ENCODE assay signal across 1 cellular context in the genomic region with DNA sequence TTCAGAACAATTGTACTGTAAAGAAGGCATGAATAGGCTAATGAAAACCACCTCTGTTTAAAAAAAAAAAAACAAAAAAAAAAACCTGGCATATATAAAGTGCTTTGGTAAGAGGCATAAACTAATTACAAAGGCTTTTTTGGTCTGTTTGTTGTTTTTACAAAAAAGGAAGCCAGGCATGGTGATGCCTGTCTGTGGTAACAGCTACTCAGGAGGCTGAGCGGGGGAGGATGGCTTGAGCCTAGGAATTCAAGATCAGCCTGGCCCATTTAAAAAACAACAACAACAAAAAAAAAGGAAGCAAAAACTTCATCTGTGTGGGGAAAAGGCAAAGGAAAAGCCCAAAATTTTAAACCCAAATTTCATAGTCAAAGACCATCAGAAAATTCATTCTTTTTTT.
TF ChIP-seq lines count a peak whose summit lies in the region.

No MANE protein-coding gene starts in this region.

TF ChIP-seq in WTC11, 78 proteins besides CTCF, POLR2A, EP300 and RAD21 (continued from another document):
- TF ChIP-seq, protein P1, sequence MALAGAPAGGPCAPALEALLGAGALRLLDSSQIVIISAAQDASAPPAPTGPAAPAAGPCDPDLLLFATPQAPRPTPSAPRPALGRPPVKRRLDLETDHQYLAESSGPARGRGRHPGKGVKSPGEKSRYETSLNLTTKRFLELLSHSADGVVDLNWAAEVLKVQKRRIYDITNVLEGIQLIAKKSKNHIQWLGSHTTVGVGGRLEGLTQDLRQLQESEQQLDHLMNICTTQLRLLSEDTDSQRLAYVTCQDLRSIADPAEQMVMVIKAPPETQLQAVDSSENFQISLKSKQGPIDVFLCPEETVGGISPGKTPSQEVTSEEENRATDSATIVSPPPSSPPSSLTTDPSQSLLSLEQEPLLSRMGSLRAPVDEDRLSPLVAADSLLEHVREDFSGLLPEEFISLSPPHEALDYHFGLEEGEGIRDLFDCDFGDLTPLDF (CRISPR knock-in tag; IDR thresholded peaks at IDR 0.05), result no peak
- TF ChIP-seq, protein P2, sequence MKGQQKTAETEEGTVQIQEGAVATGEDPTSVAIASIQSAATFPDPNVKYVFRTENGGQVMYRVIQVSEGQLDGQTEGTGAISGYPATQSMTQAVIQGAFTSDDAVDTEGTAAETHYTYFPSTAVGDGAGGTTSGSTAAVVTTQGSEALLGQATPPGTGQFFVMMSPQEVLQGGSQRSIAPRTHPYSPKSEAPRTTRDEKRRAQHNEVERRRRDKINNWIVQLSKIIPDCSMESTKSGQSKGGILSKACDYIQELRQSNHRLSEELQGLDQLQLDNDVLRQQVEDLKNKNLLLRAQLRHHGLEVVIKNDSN (CRISPR knock-in tag; IDR thresholded peaks at IDR 0.05), result no peak
- TF ChIP-seq, protein P3, sequence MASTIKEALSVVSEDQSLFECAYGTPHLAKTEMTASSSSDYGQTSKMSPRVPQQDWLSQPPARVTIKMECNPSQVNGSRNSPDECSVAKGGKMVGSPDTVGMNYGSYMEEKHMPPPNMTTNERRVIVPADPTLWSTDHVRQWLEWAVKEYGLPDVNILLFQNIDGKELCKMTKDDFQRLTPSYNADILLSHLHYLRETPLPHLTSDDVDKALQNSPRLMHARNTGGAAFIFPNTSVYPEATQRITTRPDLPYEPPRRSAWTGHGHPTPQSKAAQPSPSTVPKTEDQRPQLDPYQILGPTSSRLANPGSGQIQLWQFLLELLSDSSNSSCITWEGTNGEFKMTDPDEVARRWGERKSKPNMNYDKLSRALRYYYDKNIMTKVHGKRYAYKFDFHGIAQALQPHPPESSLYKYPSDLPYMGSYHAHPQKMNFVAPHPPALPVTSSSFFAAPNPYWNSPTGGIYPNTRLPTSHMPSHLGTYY (CRISPR knock-in tag; IDR thresholded peaks at IDR 0.05), result no peak
- no peak for TF ChIP-seq NR2C2 (CRISPR knock-in tag; IDR thresholded peaks at IDR 0.05)
- TF ChIP-seq RORB (CRISPR knock-in tag; IDR thresholded peaks at IDR 0.05), result no peak
- TF ChIP-seq, protein P4, sequence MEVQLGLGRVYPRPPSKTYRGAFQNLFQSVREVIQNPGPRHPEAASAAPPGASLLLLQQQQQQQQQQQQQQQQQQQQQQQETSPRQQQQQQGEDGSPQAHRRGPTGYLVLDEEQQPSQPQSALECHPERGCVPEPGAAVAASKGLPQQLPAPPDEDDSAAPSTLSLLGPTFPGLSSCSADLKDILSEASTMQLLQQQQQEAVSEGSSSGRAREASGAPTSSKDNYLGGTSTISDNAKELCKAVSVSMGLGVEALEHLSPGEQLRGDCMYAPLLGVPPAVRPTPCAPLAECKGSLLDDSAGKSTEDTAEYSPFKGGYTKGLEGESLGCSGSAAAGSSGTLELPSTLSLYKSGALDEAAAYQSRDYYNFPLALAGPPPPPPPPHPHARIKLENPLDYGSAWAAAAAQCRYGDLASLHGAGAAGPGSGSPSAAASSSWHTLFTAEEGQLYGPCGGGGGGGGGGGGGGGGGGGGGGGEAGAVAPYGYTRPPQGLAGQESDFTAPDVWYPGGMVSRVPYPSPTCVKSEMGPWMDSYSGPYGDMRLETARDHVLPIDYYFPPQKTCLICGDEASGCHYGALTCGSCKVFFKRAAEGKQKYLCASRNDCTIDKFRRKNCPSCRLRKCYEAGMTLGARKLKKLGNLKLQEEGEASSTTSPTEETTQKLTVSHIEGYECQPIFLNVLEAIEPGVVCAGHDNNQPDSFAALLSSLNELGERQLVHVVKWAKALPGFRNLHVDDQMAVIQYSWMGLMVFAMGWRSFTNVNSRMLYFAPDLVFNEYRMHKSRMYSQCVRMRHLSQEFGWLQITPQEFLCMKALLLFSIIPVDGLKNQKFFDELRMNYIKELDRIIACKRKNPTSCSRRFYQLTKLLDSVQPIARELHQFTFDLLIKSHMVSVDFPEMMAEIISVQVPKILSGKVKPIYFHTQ (CRISPR knock-in tag; IDR thresholded peaks at IDR 0.05), result no peak
- TF ChIP-seq, protein P5, sequence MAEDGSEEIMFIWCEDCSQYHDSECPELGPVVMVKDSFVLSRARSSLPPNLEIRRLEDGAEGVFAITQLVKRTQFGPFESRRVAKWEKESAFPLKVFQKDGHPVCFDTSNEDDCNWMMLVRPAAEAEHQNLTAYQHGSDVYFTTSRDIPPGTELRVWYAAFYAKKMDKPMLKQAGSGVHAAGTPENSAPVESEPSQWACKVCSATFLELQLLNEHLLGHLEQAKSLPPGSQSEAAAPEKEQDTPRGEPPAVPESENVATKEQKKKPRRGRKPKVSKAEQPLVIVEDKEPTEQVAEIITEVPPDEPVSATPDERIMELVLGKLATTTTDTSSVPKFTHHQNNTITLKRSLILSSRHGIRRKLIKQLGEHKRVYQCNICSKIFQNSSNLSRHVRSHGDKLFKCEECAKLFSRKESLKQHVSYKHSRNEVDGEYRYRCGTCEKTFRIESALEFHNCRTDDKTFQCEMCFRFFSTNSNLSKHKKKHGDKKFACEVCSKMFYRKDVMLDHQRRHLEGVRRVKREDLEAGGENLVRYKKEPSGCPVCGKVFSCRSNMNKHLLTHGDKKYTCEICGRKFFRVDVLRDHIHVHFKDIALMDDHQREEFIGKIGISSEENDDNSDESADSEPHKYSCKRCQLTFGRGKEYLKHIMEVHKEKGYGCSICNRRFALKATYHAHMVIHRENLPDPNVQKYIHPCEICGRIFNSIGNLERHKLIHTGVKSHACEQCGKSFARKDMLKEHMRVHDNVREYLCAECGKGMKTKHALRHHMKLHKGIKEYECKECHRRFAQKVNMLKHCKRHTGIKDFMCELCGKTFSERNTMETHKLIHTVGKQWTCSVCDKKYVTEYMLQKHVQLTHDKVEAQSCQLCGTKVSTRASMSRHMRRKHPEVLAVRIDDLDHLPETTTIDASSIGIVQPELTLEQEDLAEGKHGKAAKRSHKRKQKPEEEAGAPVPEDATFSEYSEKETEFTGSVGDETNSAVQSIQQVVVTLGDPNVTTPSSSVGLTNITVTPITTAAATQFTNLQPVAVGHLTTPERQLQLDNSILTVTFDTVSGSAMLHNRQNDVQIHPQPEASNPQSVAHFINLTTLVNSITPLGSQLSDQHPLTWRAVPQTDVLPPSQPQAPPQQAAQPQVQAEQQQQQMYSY (CRISPR knock-in tag; IDR thresholded peaks at IDR 0.05), result no peak
- no peak for TF ChIP-seq TEAD1 (CRISPR knock-in tag; IDR thresholded peaks at IDR 0.05)
- TF ChIP-seq, protein P6, sequence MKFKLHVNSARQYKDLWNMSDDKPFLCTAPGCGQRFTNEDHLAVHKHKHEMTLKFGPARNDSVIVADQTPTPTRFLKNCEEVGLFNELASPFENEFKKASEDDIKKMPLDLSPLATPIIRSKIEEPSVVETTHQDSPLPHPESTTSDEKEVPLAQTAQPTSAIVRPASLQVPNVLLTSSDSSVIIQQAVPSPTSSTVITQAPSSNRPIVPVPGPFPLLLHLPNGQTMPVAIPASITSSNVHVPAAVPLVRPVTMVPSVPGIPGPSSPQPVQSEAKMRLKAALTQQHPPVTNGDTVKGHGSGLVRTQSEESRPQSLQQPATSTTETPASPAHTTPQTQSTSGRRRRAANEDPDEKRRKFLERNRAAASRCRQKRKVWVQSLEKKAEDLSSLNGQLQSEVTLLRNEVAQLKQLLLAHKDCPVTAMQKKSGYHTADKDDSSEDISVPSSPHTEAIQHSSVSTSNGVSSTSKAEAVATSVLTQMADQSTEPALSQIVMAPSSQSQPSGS (CRISPR knock-in tag; IDR thresholded peaks at IDR 0.05; ENCODE audit: borderline replicate concordance, low read depth), result no peak
- no peak for TF ChIP-seq SP1 (CRISPR knock-in tag; conservative IDR thresholded peaks at IDR 0.05)
- TF ChIP-seq, protein P7, sequence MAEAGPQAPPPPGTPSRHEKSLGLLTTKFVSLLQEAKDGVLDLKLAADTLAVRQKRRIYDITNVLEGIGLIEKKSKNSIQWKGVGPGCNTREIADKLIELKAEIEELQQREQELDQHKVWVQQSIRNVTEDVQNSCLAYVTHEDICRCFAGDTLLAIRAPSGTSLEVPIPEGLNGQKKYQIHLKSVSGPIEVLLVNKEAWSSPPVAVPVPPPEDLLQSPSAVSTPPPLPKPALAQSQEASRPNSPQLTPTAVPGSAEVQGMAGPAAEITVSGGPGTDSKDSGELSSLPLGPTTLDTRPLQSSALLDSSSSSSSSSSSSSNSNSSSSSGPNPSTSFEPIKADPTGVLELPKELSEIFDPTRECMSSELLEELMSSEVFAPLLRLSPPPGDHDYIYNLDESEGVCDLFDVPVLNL (CRISPR knock-in tag; IDR thresholded peaks at IDR 0.05; ENCODE audit: borderline replicate concordance, low read depth), result no peak
- TF ChIP-seq, protein P8, sequence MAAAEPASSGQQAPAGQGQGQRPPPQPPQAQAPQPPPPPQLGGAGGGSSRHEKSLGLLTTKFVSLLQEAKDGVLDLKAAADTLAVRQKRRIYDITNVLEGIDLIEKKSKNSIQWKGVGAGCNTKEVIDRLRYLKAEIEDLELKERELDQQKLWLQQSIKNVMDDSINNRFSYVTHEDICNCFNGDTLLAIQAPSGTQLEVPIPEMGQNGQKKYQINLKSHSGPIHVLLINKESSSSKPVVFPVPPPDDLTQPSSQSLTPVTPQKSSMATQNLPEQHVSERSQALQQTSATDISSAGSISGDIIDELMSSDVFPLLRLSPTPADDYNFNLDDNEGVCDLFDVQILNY (CRISPR knock-in tag; IDR thresholded peaks at IDR 0.05), result no peak
- no peak for TF ChIP-seq ATF1 (CRISPR knock-in tag; IDR thresholded peaks at IDR 0.05)
- TF ChIP-seq, protein P9, sequence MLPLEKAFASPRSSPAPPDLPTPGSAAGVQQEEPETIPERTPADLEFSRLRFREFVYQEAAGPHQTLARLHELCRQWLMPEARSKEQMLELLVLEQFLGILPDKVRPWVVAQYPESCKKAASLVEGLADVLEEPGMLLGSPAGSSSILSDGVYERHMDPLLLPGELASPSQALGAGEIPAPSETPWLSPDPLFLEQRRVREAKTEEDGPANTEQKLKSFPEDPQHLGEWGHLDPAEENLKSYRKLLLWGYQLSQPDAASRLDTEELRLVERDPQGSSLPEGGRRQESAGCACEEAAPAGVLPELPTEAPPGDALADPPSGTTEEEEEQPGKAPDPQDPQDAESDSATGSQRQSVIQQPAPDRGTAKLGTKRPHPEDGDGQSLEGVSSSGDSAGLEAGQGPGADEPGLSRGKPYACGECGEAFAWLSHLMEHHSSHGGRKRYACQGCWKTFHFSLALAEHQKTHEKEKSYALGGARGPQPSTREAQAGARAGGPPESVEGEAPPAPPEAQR (CRISPR knock-in tag; IDR thresholded peaks at IDR 0.05), result no peak
- no peak for TF ChIP-seq ZNF138 (CRISPR knock-in tag; conservative IDR thresholded peaks at IDR 0.05)
- TF ChIP-seq ZNF396 (CRISPR knock-in tag; IDR thresholded peaks at IDR 0.05; ENCODE audit: borderline replicate concordance), result no peak
- TF ChIP-seq EMX1 (CRISPR knock-in tag; IDR thresholded peaks at IDR 0.05), result no peak
TF ChIP-seq in WTC11: peak in this region for 0.
